In the genomic region with DNA sequence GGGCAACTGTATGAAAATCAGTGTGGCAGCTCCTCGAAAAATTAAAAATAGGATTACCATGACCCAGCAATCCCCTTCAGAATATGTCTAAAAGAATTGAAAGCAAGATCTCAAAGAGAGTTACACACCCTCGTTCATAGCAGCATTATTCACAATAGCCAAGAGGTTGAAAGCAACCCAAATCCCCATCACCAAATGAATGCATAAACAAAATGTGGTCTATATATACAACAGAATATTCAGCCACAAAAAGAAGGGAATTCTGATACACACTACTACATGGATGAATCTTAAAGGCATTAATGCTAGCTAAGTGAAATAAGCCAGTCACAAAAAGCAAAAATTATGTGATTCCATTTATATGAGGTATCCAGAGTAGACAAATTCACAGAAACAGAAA, we compare ENCODE assay signal across 1 cellular context.
TF ChIP-seq lines count a peak whose summit lies in the region.

No MANE protein-coding gene starts in this region.

TF ChIP-seq in GM12878, 131 proteins besides CTCF, POLR2A, EP300 and RAD21:
- TF ChIP-seq IKZF1 (conservative IDR thresholded peaks at IDR 0.05) = no peak
- no peak for TF ChIP-seq BACH1 (IDR thresholded peaks at IDR 0.05; ENCODE audit: borderline replicate concordance)
- no peak for TF ChIP-seq EGR1 (IDR thresholded peaks at IDR 0.05; ENCODE audit: borderline replicate concordance in 1 of 2, low read depth in 2 of 2, low read length in 2 of 2)
- TF ChIP-seq BCL11A (IDR thresholded peaks at IDR 0.05; ENCODE audit: low read depth, low read length) = no peak
- TF ChIP-seq NFXL1 (IDR thresholded peaks at IDR 0.05; ENCODE audit: borderline replicate concordance) = no peak
- TF ChIP-seq, protein P1, sequence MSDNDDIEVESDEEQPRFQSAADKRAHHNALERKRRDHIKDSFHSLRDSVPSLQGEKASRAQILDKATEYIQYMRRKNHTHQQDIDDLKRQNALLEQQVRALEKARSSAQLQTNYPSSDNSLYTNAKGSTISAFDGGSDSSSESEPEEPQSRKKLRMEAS (IDR thresholded peaks at IDR 0.05; ENCODE audit: low read depth, low read length) = no peak
- TF ChIP-seq CHD2 (IDR thresholded peaks at IDR 0.05; ENCODE audit: borderline replicate concordance, low read depth, low read length) = no peak
- TF ChIP-seq CREB1 (IDR thresholded peaks at IDR 0.05; ENCODE audit: low read depth) = no peak
- no peak for TF ChIP-seq NFIC (IDR thresholded peaks at IDR 0.05; ENCODE audit: low read depth, low read length)
- no peak for TF ChIP-seq RELA (IDR thresholded peaks at IDR 0.05; ENCODE audit: borderline replicate concordance, partially characterized antibody)
